Comparison of ENCODE assay signal across 34 cellular contexts in the genomic region with DNA sequence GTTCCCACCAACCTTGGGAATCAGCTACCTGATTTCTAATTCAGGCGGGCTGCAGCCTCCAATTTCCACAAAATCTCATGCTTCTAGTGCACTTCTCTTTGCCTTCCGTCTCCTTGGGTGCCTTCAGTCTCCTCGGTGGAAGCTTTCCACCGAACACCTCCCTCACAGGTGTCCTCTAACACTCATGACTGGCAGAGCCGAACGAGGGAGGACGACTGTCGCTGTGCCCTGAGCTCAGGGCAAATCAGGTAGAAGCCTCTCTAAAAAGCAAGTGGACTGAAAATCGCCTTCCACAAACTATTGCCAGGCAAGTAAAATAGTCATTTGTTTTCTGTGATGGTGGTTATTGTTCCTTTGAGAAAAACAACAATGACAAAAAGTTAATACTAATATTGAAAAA.
"Had no signal": no experiment of that assay in that cellular context is flagged by ENCODE, and none has a peak within 500 bp of the region (broad histone marks: within the 10 kb centered on the region; RNA-seq: fewer than 3 reads in every experiment).

No MANE protein-coding gene starts in this region.

- H3K4me3 ChIP-seq: MG63 had no signal

- DNase-seq: Karpas-422, Kasumi-1, MG63, MM.1S, MV-4-11, NCI-H1048, NCI-H1092, NCI-H1092 treated with DMSO at 0.1 percent for 48 hours, NCI-H1105, NCI-H1105 treated with DMSO at 0.1 percent for 48 hours, NCI-H1417 treated with DMSO at 0.1 percent for 48 hours, NCI-H1436, NCI-H1436 treated with DMSO at 0.1 percent for 48 hours, NCI-H146, NCI-H1694, NCI-H1694 treated with DMSO at 0.1 percent for 48 hours, NCI-H187, NCI-H187 treated with DMSO at 0.1 percent for 48 hours, NCI-H1930, NCI-H2029, NCI-H2029 treated with DMSO at 0.1 percent for 48 hours, NCI-H2081, NCI-H2081 treated with DMSO at 0.1 percent for 48 hours, NCI-H2107, NCI-H2171, NCI-H2171 treated with DMSO at 0.1 percent for 48 hours, NCI-H2227 treated with DMSO at 0.1 percent for 48 hours, NCI-H226, NCI-H345, NCI-H446, NCI-H446 treated with DMSO at 0.1 percent for 48 hours, NCI-H510A, NCI-H510A treated with DMSO at 0.1 percent for 48 hours, NCI-H524 treated with DMSO at 0.1 percent for 48 hours had no signal

- H3K27me3 ChIP-seq: MG63 had no signal

- H3K36me3 ChIP-seq: MG63 had no signal

- H3K9me3 ChIP-seq: MG63 had no signal
